ENCODE assay signal across 17 cellular contexts in genomic region chr9:119458068-119458467, GRCh38.
"Had no signal": no experiment of that assay in that cellular context is flagged by ENCODE, and none has a peak within 500 bp of the region (broad histone marks: within the 10 kb centered on the region; RNA-seq: fewer than 3 reads in every experiment).

No MANE protein-coding gene starts in this region.

- FAIRE-seq: endothelial cell of umbilical vein, frontal cortex, urothelium cell line had no signal

- ATAC-seq: heart left ventricle; left lobe of liver; naive thymus-derived CD4-positive, alpha-beta T cell; psoas muscle; sciatic nerve had no signal

- H3K4me1 ChIP-seq: heart left ventricle, psoas muscle had no signal

- H3K36me3 ChIP-seq: heart left ventricle had no signal

- H3K27ac ChIP-seq: coronary artery, heart left ventricle, psoas muscle had no signal

- H3K4me3 ChIP-seq: coronary artery, heart left ventricle, psoas muscle had no signal

- DNase-seq: effector CD4-positive, alpha-beta T cell; endodermal cell; heart left ventricle; hippocampal formation; kidney glomerular epithelial cell; mammary epithelial cell; naive thymus-derived CD4-positive, alpha-beta T cell; nephron progenitor cell; psoas muscle; stimulated activated CD4-positive, alpha-beta T cell treated with anti-CD3 and anti-CD28 coated beads, Interleukin-2, amount 100 ng/mL, for 48 hours; stimulated activated naive CD4-positive, alpha-beta T cell treated with Interleukin-2 at 50 U/mL for 16 hours had no signal

- H3K9me3 ChIP-seq: heart left ventricle, psoas muscle had no signal

- H3K27me3 ChIP-seq: heart left ventricle had no signal
